Comparison of ENCODE assay signal across 12 cellular contexts in the genomic region with DNA sequence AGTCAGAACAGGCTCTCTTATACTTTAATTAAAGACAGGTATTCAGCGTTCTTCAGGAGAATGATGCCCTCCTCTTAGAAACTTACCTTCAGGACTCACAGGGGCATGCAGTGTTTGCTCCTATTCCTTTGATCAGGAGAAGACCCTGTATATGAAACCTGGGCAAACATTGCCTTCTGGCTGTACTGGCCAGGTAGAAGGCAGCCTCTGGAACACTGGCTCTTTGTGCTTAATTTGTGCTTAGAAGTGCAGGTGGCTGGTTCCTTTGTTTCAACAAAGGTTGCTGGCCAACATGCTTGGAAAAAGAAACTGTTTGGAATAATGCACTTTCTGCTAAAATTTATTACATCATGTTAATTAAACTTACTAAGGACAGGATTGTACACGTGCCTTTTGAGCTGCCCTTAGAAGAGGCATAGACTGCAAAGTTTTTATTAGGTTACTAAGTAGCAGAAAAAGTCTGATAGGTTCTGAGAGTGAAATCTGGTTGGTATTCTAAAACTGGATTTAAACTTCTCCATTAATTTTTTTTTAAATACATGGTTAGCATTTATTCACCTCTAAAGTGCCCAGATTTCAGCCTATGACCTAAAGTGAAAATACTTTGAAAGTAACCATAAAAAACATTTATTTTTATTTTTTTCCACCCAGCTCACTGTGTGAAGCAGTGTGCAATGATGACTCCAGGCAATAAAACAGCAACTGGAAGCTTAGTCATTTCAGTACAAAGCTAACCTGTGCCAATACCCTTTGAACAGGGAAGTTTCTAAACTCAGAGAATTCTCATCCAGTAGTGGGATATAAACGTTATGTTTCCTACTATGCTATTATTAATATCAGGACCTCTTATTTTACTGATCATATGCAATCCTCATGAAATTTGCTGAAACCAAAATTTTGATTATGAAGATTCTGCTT. TPM values are rescaled to one million over a fixed set of nuclear protein-coding genes. Genes with fewer than 3 reads are reported as not detected.
DNase-seq lines count a peak whose midpoint lies in the region; ATAC-seq and TF ChIP-seq lines count a peak whose summit lies in the region.
"Had no signal": no experiment of that assay in that cellular context is flagged by ENCODE, and none has a peak within 500 bp of the region (broad histone marks: within the 10 kb centered on the region; RNA-seq: fewer than 3 reads in every experiment).

No MANE protein-coding gene starts in this region.

- no peaks in the 10 kb centered on the region for H3K79me2 ChIP-seq in neural progenitor cell (ENCODE audit: low read depth)

- ATAC-seq in HG03378 (IDR thresholded peaks at IDR 0.05; ENCODE audit: unreplicated experiment), result peak; percentile 31
- peak; percentile 70 for ATAC-seq in left colon
- ATAC-seq in HG02571 (IDR thresholded peaks at IDR 0.05; ENCODE audit: unreplicated experiment), result no peak
- ATAC-seq: esophagus mucosa, SK-N-SH treated with all-trans-retinoic acid at 6 μM for 48 hours had no signal

- H3K4me1 ChIP-seq in neural progenitor cell, result peaks cover 5% of the 10 kb centered on the region

- no peak overlapping the region for H3K27ac Mint-ChIP-seq in neural progenitor cell

- no peaks in the 10 kb centered on the region for H3K36me3 Mint-ChIP-seq in neural progenitor cell

- peaks cover 6% of the 10 kb centered on the region for H3K4me1 Mint-ChIP-seq in neural progenitor cell

- DNase-seq in DMS53 (lab: John Stamatoyannopoulos, UW) (peak; percentile 62), RKO (ENCODE audit: low spot score) (peak; percentile 18), left colon (no peak), T-helper 1 cell (no peak), SK-N-DZ (ENCODE audit: low spot score) (no peak), neural progenitor cell (ENCODE audit: low spot score) (no peak)

- H3K27me3 Mint-ChIP-seq in neural progenitor cell (ENCODE audit: insufficient read depth, low read depth), result no peaks in the 10 kb centered on the region

- no peak for TF ChIP-seq CTCF in neural progenitor cell (IDR thresholded peaks at IDR 0.05)

- H4K20me1 ChIP-seq in neural progenitor cell (ENCODE audit: low read depth), result no peaks in the 10 kb centered on the region

- no peaks in the 10 kb centered on the region for H3K9me3 Mint-ChIP-seq in neural progenitor cell
- H3K9me3 Mint-ChIP-seq: neural crest cell had no signal

- no peaks in the 10 kb centered on the region for H3K9me3 ChIP-seq in neural progenitor cell (ENCODE audit: low read depth)

- H3K4me3 ChIP-seq in neural progenitor cell, result no peak overlapping the region

- H3K27ac ChIP-seq in neural progenitor cell, result no peak overlapping the region
- H3K27ac ChIP-seq: C4-2B had no signal

- no peaks in the 10 kb centered on the region for H3K36me3 ChIP-seq in neural progenitor cell

- no peaks in the 10 kb centered on the region for H3F3A ChIP-seq in neural progenitor cell (ENCODE audit: low read depth)

- no peaks in the 10 kb centered on the region for H3K27me3 ChIP-seq in neural progenitor cell

- no peak overlapping the region for H3K4me3 Mint-ChIP-seq in neural progenitor cell
- H3K4me3 Mint-ChIP-seq: neural crest cell had no signal

- no peak overlapping the region for H3K4me2 ChIP-seq in neural progenitor cell

- no peak overlapping the region for H2AFZ ChIP-seq in neural progenitor cell (replicated peaks)

- intact Hi-C loops in left colon (cut with DNase I, micrococcal nuclease), result no loop called here

- no peak overlapping the region for H3K9ac ChIP-seq in neural progenitor cell

RNA-seq across cellular contexts. Expression of a gene that starts 11.3 kb away (rescaled TPM):
- total RNA-seq in left colon, result 10 to 100 TPM; 27.4 to 36.2 TPM
- 0.51 and 1.1 TPM in 2 replicates for polyA plus RNA-seq in SK-N-DZ (2014; cell fraction: cytosol; rRNA removed)
- polyA plus RNA-seq in SK-N-DZ (2014; cell fraction: nucleus; rRNA removed), result 0.17 and 1.9 TPM in 2 replicates
- not detected in 2 replicates for total RNA-seq in neural progenitor cell (ENCODE audit: low replicate concordance)
- total RNA-seq: neural crest cell had no signal

Comparison
In these comparisons a context has a peak if more than half of its experiments do, and no peak if none do; other contexts are left out.
1. DNase-seq: peak in DMS53 (single experiment) and RKO (single experiment); none in left colon (0 of 2), T-helper 1 cell (0 of 5), SK-N-DZ (single experiment) and neural progenitor cell (single experiment).
2. RNA of a gene that starts 11.3 kb away (total RNA-seq): 27.4 to 36.2 TPM in left colon; not detected in neural progenitor cell; every median in the first group is over 10 times any median in the second.